2 cellular contexts compared by ENCODE assay signal in genomic region chr2:239136203-239136602, GRCh38.
TF ChIP-seq lines count a peak whose summit lies in the region.

No MANE protein-coding gene starts in this region.

TF ChIP-seq in HepG2, 621 proteins besides CTCF, POLR2A, EP300 and RAD21:
- TF ChIP-seq HCFC1 (IDR thresholded peaks at IDR 0.05; ENCODE audit: low read depth, low read length) (no peak), SIN3B (IDR thresholded peaks at IDR 0.05; ENCODE audit: low read length) (no peak), ZBTB33 (CRISPR knock-in tag; IDR thresholded peaks at IDR 0.05) (no peak), KLF11 (CRISPR knock-in tag; IDR thresholded peaks at IDR 0.05) (no peak), ZBTB37 (CRISPR knock-in tag; IDR thresholded peaks at IDR 0.05) (no peak), PHF20 (CRISPR knock-in tag; IDR thresholded peaks at IDR 0.05) (no peak), NFKB2 (CRISPR knock-in tag; IDR thresholded peaks at IDR 0.05; ENCODE audit: borderline replicate concordance) (no peak)

TF ChIP-seq in K562, 482 proteins besides CTCF, POLR2A, EP300 and RAD21:
- TF ChIP-seq ZNF197 (CRISPR knock-in tag; IDR thresholded peaks at IDR 0.05; ENCODE audit: low read depth) (no peak), ZNF146 (CRISPR knock-in tag; IDR thresholded peaks at IDR 0.05; ENCODE audit: unreplicated experiment) (peak; percentile 92), RBM25 (IDR thresholded peaks at IDR 0.05; ENCODE audit: low read depth, low read length, severe bottlenecking) (peak; percentile 81)
